27 cellular contexts compared by ENCODE assay signal in genomic region chr11:131663403-131664200, GRCh38.
DNase-seq lines count a peak whose midpoint lies in the region; ATAC-seq and TF ChIP-seq lines count a peak whose summit lies in the region.
"Had no signal": no experiment of that assay in that cellular context is flagged by ENCODE, and none has a peak within 500 bp of the region (broad histone marks: within the 10 kb centered on the region; RNA-seq: fewer than 3 reads in every experiment).

No MANE protein-coding gene starts in this region.

- H3K9me3 ChIP-seq in neuronal stem cell (replicated peaks in 1 of 2; ENCODE audit: control insufficient read depth in 2 of 2, insufficient read depth in 1 of 2, low read depth in 1 of 2, low read length in 2 of 2), result no peaks in the 10 kb centered on the region
- H3K9me3 ChIP-seq in CD4-positive, alpha-beta T cell (ENCODE audit: control insufficient read depth, low read length), result no peaks in the 10 kb centered on the region
- H3K9me3 ChIP-seq: left ventricle myocardium inferior, pancreas, testis, vagina had no signal

- no CpG with 5 or more reads among the region's 10 CpGs for WGBS in neuronal stem cell (ENCODE audit: extremely low coverage in 2 of 2, insufficient read length in 2 of 2, insufficient replicate concordance in 1 of 2), 2 donors

- no peak overlapping the region for H2BK12ac ChIP-seq in neuronal stem cell (ENCODE audit: low read length)

- H3K18ac ChIP-seq in neuronal stem cell (ENCODE audit: low read length), result peak overlapping the region; percentile 84

- H3K4ac ChIP-seq in neuronal stem cell (ENCODE audit: low read length), result no peak overlapping the region

- H3K36me3 Mint-ChIP-seq in CD4-positive, alpha-beta T cell (ENCODE audit: low read depth), result no peaks in the 10 kb centered on the region
- H3K36me3 Mint-ChIP-seq: activated CD4-positive, alpha-beta memory T cell treated with anti-CD3 and anti-CD28 coated beads for 36 hours; natural killer cell; stimulated activated memory B cell treated with anti-CD40 and anti-IgM and Interleukin-4, amounts not matched to agents 10 μg/mL and 1 μg/mL and 100 μg/mL, for 72 hours had no signal

- H3K9ac ChIP-seq in neuronal stem cell (ENCODE audit: low read depth, low read length, poor library complexity), result no peak overlapping the region

- no peak overlapping the region for H2BK120ac ChIP-seq in neuronal stem cell (ENCODE audit: low read depth, low read length)

- H3K36me3 ChIP-seq in neuronal stem cell (replicated peaks in 1 of 2; ENCODE audit: control insufficient read depth in 2 of 2, insufficient read depth in 2 of 2, low read length in 2 of 2), result no peaks in the 10 kb centered on the region
- H3K36me3 ChIP-seq: left ventricle myocardium inferior, pancreas, vagina had no signal

- H4K8ac ChIP-seq in neuronal stem cell (ENCODE audit: low read depth, low read length), result no peak overlapping the region

- POLR2A ChIA-PET in CD4-positive, alpha-beta T cell (lab: Charles Lee), result no interaction called here

- peaks cover 0 to 17% of the 10 kb centered on the region in 2 donors for H3K4me1 ChIP-seq in neuronal stem cell (ENCODE audit: control insufficient read depth in 2 of 2, insufficient read depth in 1 of 2, low read depth in 1 of 2, low read length in 2 of 2)
- H3K4me1 ChIP-seq: left ventricle myocardium inferior, pancreas, testis, vagina had no signal

- no peak overlapping the region for H2AFZ ChIP-seq in neuronal stem cell (ENCODE audit: low read length)

- H3K79me1 ChIP-seq in neuronal stem cell (ENCODE audit: low read depth, low read length), result no peaks in the 10 kb centered on the region

- H3K4me3 ChIP-seq in neuronal stem cell (ENCODE audit: low read length in 2 of 2), result no peak overlapping the region
- H3K4me3 ChIP-seq: left ventricle myocardium inferior, pancreas, testis, vagina had no signal

- H3K4me2 ChIP-seq in neuronal stem cell (ENCODE audit: insufficient read depth, low read length, poor library complexity, severe bottlenecking), result no peak overlapping the region

- H3K27me3 Mint-ChIP-seq in CD4-positive, alpha-beta T cell, result no peaks in the 10 kb centered on the region
- H3K27me3 Mint-ChIP-seq: activated CD4-positive, alpha-beta memory T cell treated with anti-CD3 and anti-CD28 coated beads for 36 hours; stimulated activated memory B cell treated with anti-CD40 and anti-IgM and Interleukin-4, amounts not matched to agents 10 μg/mL and 1 μg/mL and 100 μg/mL, for 72 hours had no signal

- H2BK5ac ChIP-seq in neuronal stem cell (ENCODE audit: low read length), result no peak overlapping the region

- no peaks in the 10 kb centered on the region for H3K27me3 ChIP-seq in neuronal stem cell (ENCODE audit: control insufficient read depth in 3 of 3, insufficient read depth in 3 of 3, low read depth in 1 of 3, low read length in 3 of 3)
- no peaks in the 10 kb centered on the region for H3K27me3 ChIP-seq in CD4-positive, alpha-beta T cell (ENCODE audit: control insufficient read depth, insufficient read depth, low read length)
- H3K27me3 ChIP-seq: pancreas, testis, vagina had no signal

- H3K14ac ChIP-seq in neuronal stem cell (ENCODE audit: low read length), result no peak overlapping the region

- H3K23ac ChIP-seq in neuronal stem cell (ENCODE audit: low read depth, low read length, poor library complexity), result no peak overlapping the region

- no peak overlapping the region for H2BK15ac ChIP-seq in neuronal stem cell (ENCODE audit: low read length)

- H3K4me3 Mint-ChIP-seq in CD4-positive, alpha-beta T cell, result no peak overlapping the region
- H3K4me3 Mint-ChIP-seq: activated CD4-positive, alpha-beta memory T cell treated with anti-CD3 and anti-CD28 coated beads for 36 hours; activated naive CD4-positive, alpha-beta T cell treated with anti-CD3 and anti-CD28 coated beads for 36 hours; activated T-helper 1 cell treated with anti-CD3 and anti-CD28 coated beads, Interleukin-12 subunit alpha, Interleukin-12 subunit beta, Interleukin-2, Interleukin-4 antibody, amounts not matched to agents 30 ng/mL and 10 ng/mL and 1 ng/mL, durations not matched to agents 14 hours and 24 hours and 36 hours; dendritic cell treated with granulocyte-macrophage colony-stimulating factor and Interleukin-4, amounts not matched to agents 40 ng/mL and 50 ng/mL, for 4 days; natural killer cell; stimulated activated memory B cell treated with anti-CD40 and anti-IgM and Interleukin-4, amounts not matched to agents 10 μg/mL and 1 μg/mL and 100 μg/mL, for 72 hours had no signal

- H3K27ac Mint-ChIP-seq in CD4-positive, alpha-beta T cell, result no peak overlapping the region
- H3K27ac Mint-ChIP-seq: activated CD4-positive, alpha-beta memory T cell treated with anti-CD3 and anti-CD28 coated beads for 36 hours; activated naive CD4-positive, alpha-beta T cell treated with anti-CD3 and anti-CD28 coated beads for 36 hours; activated T-helper 1 cell treated with anti-CD3 and anti-CD28 coated beads, Interleukin-12 subunit alpha, Interleukin-12 subunit beta, Interleukin-2, Interleukin-4 antibody, amounts not matched to agents 30 ng/mL and 10 ng/mL and 1 ng/mL, durations not matched to agents 14 hours and 24 hours and 36 hours; dendritic cell treated with granulocyte-macrophage colony-stimulating factor and Interleukin-4, amounts not matched to agents 40 ng/mL and 50 ng/mL, for 4 days; natural killer cell; stimulated activated memory B cell treated with anti-CD40 and anti-IgM and Interleukin-4, amounts not matched to agents 10 μg/mL and 1 μg/mL and 100 μg/mL, for 72 hours had no signal

- DNase-seq in anterior cingulate cortex (lab: John Stamatoyannopoulos, UW) (peak in 53 of 58 donors; percentile 19 to 86 (median 66)), head of caudate nucleus (peak; percentile 66 to 93 (median 86)), neuronal stem cell (ENCODE audit: low spot score) (no peak), DMS 273 (lab: John Stamatoyannopoulos, UW; ENCODE audit: unreplicated experiment) (no peak)
- DNase-seq in CD4-positive, alpha-beta T cell, result no peak
- DNase-seq: activated CD4-positive, alpha-beta memory T cell treated with anti-CD3 and anti-CD28 coated beads for 36 hours; activated CD4-positive, CD25-positive, alpha-beta regulatory T cell treated with anti-CD3 and anti-CD28 coated beads, Interleukin-2, amount 50 U/mL, for 72 hours; activated CD8-positive, alpha-beta memory T cell treated with anti-CD3 and anti-CD28 coated beads, Interleukin-2, amount 50 U/mL, for 4 hours; activated naive CD4-positive, alpha-beta T cell treated with anti-CD3 and anti-CD28 coated beads for 36 hours; amniotic stem cell; left ventricle myocardium inferior; natural killer cell; NCI-H2029 treated with DMSO at 0.1 percent for 48 hours; NCI-H82; pancreas; right cardiac atrium; stimulated activated CD4-positive, alpha-beta T cell treated with anti-CD3 and anti-CD28 coated beads, Interleukin-12 subunit alpha, Interleukin-12 subunit beta, amount 100 ng/mL, for 4 hours; stimulated activated CD4-positive, alpha-beta T cell treated with anti-CD3 and anti-CD28 coated beads, Interleukin-4, amount 100 ng/mL, for 24 hours; testis had no signal

- no peak overlapping the region for H4K91ac ChIP-seq in neuronal stem cell (ENCODE audit: low read depth, low read length, poor library complexity)

- H3K9me3 Mint-ChIP-seq in CD4-positive, alpha-beta T cell, result no peaks in the 10 kb centered on the region
- H3K9me3 Mint-ChIP-seq: activated CD4-positive, alpha-beta memory T cell treated with anti-CD3 and anti-CD28 coated beads for 36 hours; activated naive CD4-positive, alpha-beta T cell treated with anti-CD3 and anti-CD28 coated beads for 36 hours; activated T-helper 1 cell treated with anti-CD3 and anti-CD28 coated beads, Interleukin-12 subunit alpha, Interleukin-12 subunit beta, Interleukin-2, Interleukin-4 antibody, amounts not matched to agents 30 ng/mL and 10 ng/mL and 1 ng/mL, durations not matched to agents 14 hours and 24 hours and 36 hours; dendritic cell treated with granulocyte-macrophage colony-stimulating factor and Interleukin-4, amounts not matched to agents 40 ng/mL and 50 ng/mL, for 4 days; natural killer cell had no signal

- no peak for ATAC-seq in CD4-positive, alpha-beta T cell (ENCODE audit: poor library complexity)
- no peak for ATAC-seq in GM18498 (IDR thresholded peaks at IDR 0.05; ENCODE audit: unreplicated experiment)
- ATAC-seq in HG02970 (IDR thresholded peaks at IDR 0.05; ENCODE audit: low FRiP score, unreplicated experiment), result no peak
- ATAC-seq: natural killer cell; pancreas; right cardiac atrium; stimulated activated memory B cell treated with anti-CD40 and anti-IgM and Interleukin-4, amounts not matched to agents 10 μg/mL and 1 μg/mL and 100 μg/mL, for 72 hours had no signal

- CTCF ChIA-PET in CD4-positive, alpha-beta T cell (lab: Charles Lee), result no interaction called here

- H3K27ac ChIP-seq in neuronal stem cell (replicated peaks; ENCODE audit: low read length) (no peak overlapping the region), temporal lobe (ENCODE audit: low read depth, low read length) (peak overlapping the region; percentile 97)
- no peak overlapping the region for H3K27ac ChIP-seq in CD4-positive, alpha-beta T cell (ENCODE audit: low read depth, low read length)
- H3K27ac ChIP-seq: C4-2B, left ventricle myocardium inferior, pancreas, testis, vagina had no signal

- no peak for TF ChIP-seq CTCF in CD4-positive, alpha-beta T cell (IDR thresholded peaks at IDR 0.05)

- peaks cover under 1% of the 10 kb centered on the region for H3K4me1 Mint-ChIP-seq in CD4-positive, alpha-beta T cell (ENCODE audit: low read depth)

- intact Hi-C loops in head of caudate nucleus (cut with DNase I), result loop anchor here (2.0 kb wide), 1 partner anchor 79 kb away; no protein-coding TSS in a partner anchor
- intact Hi-C loops in CD4-positive, alpha-beta T cell (cut with DNase I, micrococcal nuclease), result no loop called here

- peak overlapping the region; percentile 73 for H2AK5ac ChIP-seq in neuronal stem cell (ENCODE audit: low read depth, low read length)

Comparison
In these comparisons a context has a peak if more than half of its experiments do, and no peak if none do; other contexts are left out.
1. DNase-seq: peak in anterior cingulate cortex (53 of 58) and head of caudate nucleus (42 of 42); none in neuronal stem cell (single experiment), CD4-positive, alpha-beta T cell (0 of 10) and DMS 273 (single experiment).